21 cellular contexts compared by ENCODE assay signal in genomic region chr15:68593341-68593740, GRCh38. TPM values are rescaled to one million over a fixed set of nuclear protein-coding genes. Genes with fewer than 3 reads are reported as not detected.
DNase-seq lines count a peak whose midpoint lies in the region; ATAC-seq, FAIRE-seq and TF ChIP-seq lines count a peak whose summit lies in the region.
"Had no signal": no experiment of that assay in that cellular context is flagged by ENCODE, and none has a peak within 500 bp of the region (broad histone marks: within the 10 kb centered on the region; RNA-seq: fewer than 3 reads in every experiment).

No MANE protein-coding gene starts in this region.

- no peak overlapping the region for H2AK5ac ChIP-seq in mesenchymal stem cell (ENCODE audit: low read length, severe bottlenecking)

- no peaks in the 10 kb centered on the region for H3K36me3 Mint-ChIP-seq in brain
- H3K36me3 Mint-ChIP-seq: CD8-positive, alpha-beta memory T cell had no signal

- no peak overlapping the region for H2BK5ac ChIP-seq in mesenchymal stem cell (ENCODE audit: low read depth, low read length, poor library complexity, severe bottlenecking)

- H2BK12ac ChIP-seq in mesenchymal stem cell (ENCODE audit: low read length in 2 of 2), result peak overlapping the region in 1 of 2 experiments; percentile 43

- no peak overlapping the region for H4K8ac ChIP-seq in mesenchymal stem cell (ENCODE audit: low read length)

- peak overlapping the region; percentile 64 for H2BK15ac ChIP-seq in mesenchymal stem cell (ENCODE audit: low read depth, poor library complexity, severe bottlenecking)

- no peak overlapping the region for H3K14ac ChIP-seq in mesenchymal stem cell (ENCODE audit: low read length in 2 of 2)

- 92% methylated on average over 1 of the region's 1 CpG for WGBS in mesenchymal stem cell

- H3K27ac ChIP-seq in mesenchymal stem cell (ENCODE audit: low read length, poor library complexity, severe bottlenecking), result no peak overlapping the region
- H3K27ac ChIP-seq in temporal lobe (ENCODE audit: low read depth, low read length), result peak overlapping the region; percentile 41

- peaks cover 36% of the 10 kb centered on the region for H3K4me1 ChIP-seq in mesenchymal stem cell (ENCODE audit: control insufficient read depth, insufficient read depth, low read depth, low read length)

- H3K27me3 ChIP-seq in mesenchymal stem cell (ENCODE audit: control insufficient read depth in 1 of 2, insufficient read depth in 1 of 2, low read length in 2 of 2), result no peaks in the 10 kb centered on the region

- H3K18ac ChIP-seq in mesenchymal stem cell (ENCODE audit: low read depth in 1 of 2, low read length in 2 of 2), result no peak overlapping the region

- peaks cover 34% of the 10 kb centered on the region for H3K79me1 ChIP-seq in mesenchymal stem cell (replicated peaks; ENCODE audit: low read length, poor library complexity, severe bottlenecking)

- peaks cover 0 to 1% (median 0%) of the 10 kb centered on the region in 5 experiments for H3K9me3 Mint-ChIP-seq in brain
- H3K9me3 Mint-ChIP-seq: CD8-positive, alpha-beta memory T cell had no signal

- H3K27me3 Mint-ChIP-seq in brain, result peaks cover 4% of the 10 kb centered on the region

- H3K27ac Mint-ChIP-seq in brain, result peak overlapping the region; percentile 64 to 94 (median 86)
- H3K27ac Mint-ChIP-seq: CD8-positive, alpha-beta memory T cell had no signal

- H2BK120ac ChIP-seq in mesenchymal stem cell (ENCODE audit: low read depth, low read length), result peak overlapping the region; percentile 66

- H3K4me3 Mint-ChIP-seq in brain, result peak overlapping the region in 1 of 5 experiments; percentile 41

- ATAC-seq in HG03342 (IDR thresholded peaks at IDR 0.05; ENCODE audit: unreplicated experiment), result no peak
- ATAC-seq: Panc1, SK-N-SH treated with all-trans-retinoic acid at 6 μM for 48 hours had no signal

- H3K4ac ChIP-seq in mesenchymal stem cell (ENCODE audit: low read depth in 1 of 2, low read length in 2 of 2), result no peak overlapping the region

- H3K36me3 ChIP-seq in mesenchymal stem cell (ENCODE audit: control insufficient read depth in 1 of 2, insufficient read depth in 2 of 2, low read depth in 1 of 2, low read length in 2 of 2), result peaks cover 0 to 6% of the 10 kb centered on the region in 2 experiments

- DNase-seq in HTR-8/SVneo (ENCODE audit: insufficient read length, low spot score), result no peak
- no peak for DNase-seq in mesenchymal stem cell
- DNase-seq in occipital lobe (lab: John Stamatoyannopoulos, UW), result no peak
- no peak for DNase-seq in HCEC 1CT
- DNase-seq: C1 segment of cervical spinal cord; Calu3; CD8-positive, alpha-beta memory T cell; GDM1; Karpas-422; MV-4-11; NCI-H1105 treated with DMSO at 0.1 percent for 48 hours; NCI-H2029 treated with DMSO at 0.1 percent for 48 hours; NCI-H69; SIG-M5 had no signal

- H3K4me3 ChIP-seq in mesenchymal stem cell (ENCODE audit: insufficient read depth in 1 of 2, low read depth in 1 of 2, low read length in 2 of 2), result no peak overlapping the region

- peak; percentile 63 for FAIRE-seq in HTR-8/SVneo (lab: Jason Lieb, UNC)
- FAIRE-seq: GM18507 had no signal

- no peaks in the 10 kb centered on the region for H3K9me3 ChIP-seq in mesenchymal stem cell (ENCODE audit: control insufficient read depth, low read length)

- no peak overlapping the region for H3K4me2 ChIP-seq in mesenchymal stem cell (ENCODE audit: low read length, poor library complexity, severe bottlenecking)

- no peak for TF ChIP-seq CTCF in brain (conservative IDR thresholded peaks at IDR 0.05)

- H3K9ac ChIP-seq in mesenchymal stem cell (ENCODE audit: low read length), result no peak overlapping the region

- peaks cover 98% of the 10 kb centered on the region for H3K4me1 Mint-ChIP-seq in brain

- H2AFZ ChIP-seq in mesenchymal stem cell (ENCODE audit: low read depth, low read length), result no peak overlapping the region

- no peak overlapping the region for H3K23ac ChIP-seq in mesenchymal stem cell (ENCODE audit: low read length in 2 of 2)

- H4K91ac ChIP-seq in mesenchymal stem cell (ENCODE audit: low read length), result no peak overlapping the region

RNA-seq across cellular contexts. Expression of gene CORO2B, which starts 14.5 kb away (rescaled TPM):
- 59.3 TPM for polyA plus RNA-seq in brain (ENCODE audit: insufficient read depth, low read depth, low replicate concordance)
- polyA plus RNA-seq in mesenchymal stem cell (2013, experiment 1 of 2), result 6.0 TPM
- 6.3 TPM for polyA plus RNA-seq in mesenchymal stem cell (2013, experiment 2 of 2)
- total RNA-seq in temporal lobe, result 28.0 TPM
- 19.8 TPM for total RNA-seq in occipital lobe
- total RNA-seq: CD8-positive, alpha-beta memory T cell; NCI-H460 had no signal
- polyA plus RNA-seq: CD8-positive, alpha-beta memory T cell had no signal
